1 cellular context compared by ENCODE assay signal in the genomic region with DNA sequence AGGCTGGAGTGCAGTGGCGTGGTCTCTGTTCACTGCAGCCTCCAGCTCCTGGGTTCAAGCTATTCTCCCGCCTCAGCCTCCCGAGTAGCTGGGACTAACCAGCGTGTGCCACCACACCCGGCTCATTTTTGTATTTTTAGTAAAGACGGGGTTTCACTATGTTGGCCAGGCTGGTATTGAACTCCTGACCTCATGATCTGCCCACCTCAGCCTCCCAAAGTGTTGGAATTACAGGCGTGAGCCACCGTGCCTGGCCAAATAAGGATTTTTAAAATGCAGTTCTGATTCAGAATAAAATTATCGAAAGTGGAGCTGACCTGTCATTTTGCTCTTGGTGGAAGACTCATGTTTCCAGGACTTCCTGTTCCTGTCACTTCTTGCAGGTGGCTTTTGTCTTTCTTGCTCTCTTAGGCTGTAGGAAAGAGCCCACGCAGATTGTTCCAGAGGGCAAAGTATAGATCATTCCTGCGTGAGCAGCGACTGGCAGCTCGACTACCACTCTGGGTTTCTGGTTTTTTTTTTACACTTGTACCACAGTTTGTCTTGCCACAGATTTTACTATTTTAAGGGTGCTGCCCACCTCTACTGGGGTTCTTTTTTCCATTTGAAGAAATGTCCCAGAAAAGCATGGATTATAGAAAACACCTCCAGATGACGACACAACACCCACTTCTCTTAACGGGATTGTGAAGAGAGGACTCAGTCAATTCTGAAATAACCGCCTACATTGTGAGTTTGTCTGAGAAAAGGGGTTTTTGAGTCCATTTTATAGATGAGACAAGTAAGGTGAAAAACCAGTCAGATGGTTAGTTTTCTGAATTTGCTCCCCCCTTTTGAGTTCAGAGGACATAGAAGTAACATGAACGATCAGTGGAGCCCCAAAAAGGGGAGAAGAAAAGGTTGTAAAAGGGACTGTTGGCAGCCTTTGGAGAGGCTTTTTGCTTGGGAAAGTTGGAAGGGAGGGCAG.
TF ChIP-seq lines count a peak whose summit lies in the region.

No MANE protein-coding gene starts in this region.

TF ChIP-seq in K562, 482 proteins besides CTCF, POLR2A, EP300 and RAD21:
- TF ChIP-seq JUND (IDR thresholded peaks at IDR 0.05; ENCODE audit: borderline replicate concordance, low read depth, low read length), result no peak
- no peak for TF ChIP-seq JUND (tag; IDR thresholded peaks at IDR 0.05; ENCODE audit: borderline replicate concordance, low read depth, low read length)
- 0 out of 2 replicates have a peak, but pooled peaks have one; percentile 26 for TF ChIP-seq BCOR (IDR thresholded peaks at IDR 0.05)
- TF ChIP-seq, protein P1, sequence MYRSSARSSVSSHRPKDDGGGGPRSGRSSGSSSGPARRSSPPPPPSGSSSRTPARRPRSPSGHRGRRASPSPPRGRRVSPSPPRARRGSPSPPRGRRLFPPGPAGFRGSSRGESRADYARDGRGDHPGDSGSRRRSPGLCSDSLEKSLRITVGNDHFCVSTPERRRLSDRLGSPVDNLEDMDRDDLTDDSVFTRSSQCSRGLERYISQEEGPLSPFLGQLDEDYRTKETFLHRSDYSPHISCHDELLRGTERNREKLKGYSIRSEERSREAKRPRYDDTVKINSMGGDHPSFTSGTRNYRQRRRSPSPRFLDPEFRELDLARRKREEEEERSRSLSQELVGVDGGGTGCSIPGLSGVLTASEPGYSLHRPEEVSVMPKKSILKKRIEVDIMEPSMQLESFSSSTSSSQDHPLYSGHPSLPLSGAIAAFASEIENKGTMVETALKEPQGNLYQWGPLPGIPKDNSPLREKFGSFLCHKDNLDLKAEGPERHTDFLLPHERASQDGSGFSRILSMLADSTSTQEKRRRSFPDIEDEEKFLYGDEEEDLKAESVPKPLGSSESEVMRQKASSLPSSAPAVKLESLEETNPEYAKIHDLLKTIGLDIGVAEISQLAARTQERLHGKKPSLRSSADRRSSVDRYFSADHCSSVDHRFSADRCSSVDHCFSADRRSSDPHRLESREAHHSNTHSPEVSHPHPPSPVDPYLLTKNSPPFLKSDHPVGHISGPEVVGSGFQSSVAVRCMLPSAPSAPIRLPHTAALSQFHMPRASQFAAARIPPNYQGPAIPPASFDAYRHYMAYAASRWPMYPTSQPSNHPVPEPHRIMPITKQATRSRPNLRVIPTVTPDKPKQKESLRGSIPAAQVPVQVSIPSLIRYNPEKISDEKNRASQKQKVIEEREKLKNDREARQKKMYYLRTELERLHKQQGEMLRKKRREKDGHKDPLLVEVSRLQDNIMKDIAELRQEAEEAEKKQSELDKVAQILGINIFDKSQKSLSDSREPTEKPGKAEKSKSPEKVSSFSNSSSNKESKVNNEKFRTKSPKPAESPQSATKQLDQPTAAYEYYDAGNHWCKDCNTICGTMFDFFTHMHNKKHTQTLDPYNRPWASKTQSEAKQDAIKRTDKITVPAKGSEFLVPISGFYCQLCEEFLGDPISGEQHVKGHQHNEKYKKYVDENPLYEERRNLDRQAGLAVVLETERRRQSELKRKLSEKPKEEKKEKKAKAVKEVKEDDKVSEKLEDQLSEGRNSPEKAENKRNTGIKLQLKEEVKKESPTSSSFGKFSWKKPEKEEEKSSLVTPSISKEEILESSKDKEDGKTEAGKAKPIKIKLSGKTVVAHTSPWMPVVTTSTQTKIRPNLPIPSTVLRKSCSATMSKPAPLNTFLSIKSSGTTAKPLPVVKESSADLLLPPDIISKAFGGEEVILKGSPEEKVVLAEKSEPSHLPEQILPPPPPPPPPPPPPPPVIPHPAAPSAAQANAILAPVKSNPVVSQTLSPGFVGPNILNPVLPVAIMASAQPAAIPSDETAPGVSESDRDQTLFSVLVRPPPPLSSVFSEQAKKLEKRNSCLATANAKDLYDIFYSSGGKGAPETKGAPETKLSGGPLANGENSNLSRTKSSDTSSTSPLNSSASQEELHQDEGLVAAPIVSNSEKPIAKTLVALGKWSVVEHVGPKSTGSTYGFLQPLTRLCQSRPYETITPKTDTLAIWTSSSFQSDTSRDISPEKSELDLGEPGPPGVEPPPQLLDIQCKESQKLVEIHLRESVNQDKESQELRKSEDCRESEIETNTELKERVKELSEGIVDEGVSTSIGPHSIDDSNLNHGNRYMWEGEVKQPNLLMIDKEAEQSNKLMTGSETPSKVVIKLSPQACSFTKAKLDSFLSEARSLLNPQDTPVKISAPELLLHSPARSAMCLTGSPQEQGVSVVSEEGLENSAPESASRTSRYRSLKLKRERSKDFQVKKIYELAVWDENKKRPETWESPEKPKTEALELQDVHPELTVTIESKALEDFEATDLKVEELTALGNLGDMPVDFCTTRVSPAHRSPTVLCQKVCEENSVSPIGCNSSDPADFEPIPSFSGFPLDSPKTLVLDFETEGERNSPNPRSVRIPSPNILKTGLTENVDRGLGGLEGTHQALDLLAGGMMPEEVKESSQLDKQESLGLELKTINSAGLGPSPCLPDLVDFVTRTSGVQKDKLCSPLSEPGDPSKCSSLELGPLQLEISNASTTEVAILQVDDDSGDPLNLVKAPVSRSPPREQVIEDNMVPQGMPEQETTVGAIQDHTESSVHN (IDR thresholded peaks at IDR 0.05; ENCODE audit: borderline replicate concordance in 1 of 2, low read depth in 1 of 2), result no peak
- TF ChIP-seq SIN3A (IDR thresholded peaks at IDR 0.05; ENCODE audit: borderline replicate concordance in 2 of 2, control insufficient read depth in 1 of 2, low read depth in 2 of 2, low read length in 2 of 2), result 0 out of 4 replicates have a peak, but pooled peaks of 1 of the 2 experiments have one; percentile 11
- TF ChIP-seq ZNF121 (CRISPR knock-in tag; conservative IDR thresholded peaks at IDR 0.05), result no peak
- TF ChIP-seq RBM25 (IDR thresholded peaks at IDR 0.05; ENCODE audit: low read depth, low read length, severe bottlenecking), result peak; percentile 64
- TF ChIP-seq TAF15 (IDR thresholded peaks at IDR 0.05; ENCODE audit: low read depth, low read length), result no peak
- TF ChIP-seq KDM1A (IDR thresholded peaks at IDR 0.05), result peak in 1 of 2 experiments; percentile 28; a peak in 2 of 4 replicates
- TF ChIP-seq KLF16 (IDR thresholded peaks at IDR 0.05), result no peak
- peak; percentile 28; the same call in 1 of the 2 replicates for TF ChIP-seq SPI1 (IDR thresholded peaks at IDR 0.05; ENCODE audit: borderline replicate concordance, low read depth, low read length)
- TF ChIP-seq OTX1 (CRISPR knock-in tag; IDR thresholded peaks at IDR 0.05), result no peak
